ENCODE assay signal across 8 cellular contexts in the genomic region with DNA sequence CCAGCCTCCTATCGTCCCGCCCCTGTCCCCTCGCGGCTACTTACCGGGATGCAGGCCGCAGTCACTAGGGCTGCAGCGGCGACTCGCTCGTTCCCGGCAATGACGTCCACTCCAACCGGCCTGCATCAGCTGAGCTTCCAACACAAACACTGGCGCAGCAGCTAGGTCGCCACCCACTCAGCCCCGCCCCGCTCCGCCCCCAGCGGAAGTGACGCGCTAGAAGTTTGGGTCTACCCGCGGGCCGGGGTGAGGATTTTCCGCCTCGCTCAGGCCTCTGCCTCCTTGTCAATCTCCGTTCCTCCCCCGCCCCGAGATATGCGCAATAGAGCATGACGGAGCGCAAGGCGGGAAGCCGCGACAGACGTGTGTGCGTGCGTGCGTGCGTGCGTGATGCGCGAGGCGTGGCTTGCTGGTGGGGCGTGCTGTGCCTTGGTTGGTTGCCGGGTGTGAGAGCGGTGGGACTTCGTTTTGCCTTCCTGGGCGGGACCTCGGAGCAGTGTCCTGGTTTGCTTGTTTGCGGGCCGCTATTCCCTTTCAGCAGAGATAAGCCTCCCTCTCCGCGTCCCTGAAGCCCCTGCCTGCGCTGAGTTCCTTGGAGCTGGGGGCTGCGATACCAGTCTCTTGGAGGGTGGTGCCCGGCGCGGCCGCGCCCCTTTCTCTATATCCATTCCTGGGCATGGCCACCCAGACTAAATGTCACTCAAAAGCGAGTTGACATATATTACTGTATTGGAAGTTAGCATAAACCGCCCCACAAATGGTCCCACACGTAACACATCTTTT. TPM values are rescaled to one million over a fixed set of nuclear protein-coding genes. Genes with fewer than 3 reads are reported as not detected.
A peak's percentile ranks its signal among the peaks of the same experiment; 100 is the strongest.
DNase-seq lines count a peak whose midpoint lies in the region; TF ChIP-seq lines count a peak whose summit lies in the region.

A gene with protein sequence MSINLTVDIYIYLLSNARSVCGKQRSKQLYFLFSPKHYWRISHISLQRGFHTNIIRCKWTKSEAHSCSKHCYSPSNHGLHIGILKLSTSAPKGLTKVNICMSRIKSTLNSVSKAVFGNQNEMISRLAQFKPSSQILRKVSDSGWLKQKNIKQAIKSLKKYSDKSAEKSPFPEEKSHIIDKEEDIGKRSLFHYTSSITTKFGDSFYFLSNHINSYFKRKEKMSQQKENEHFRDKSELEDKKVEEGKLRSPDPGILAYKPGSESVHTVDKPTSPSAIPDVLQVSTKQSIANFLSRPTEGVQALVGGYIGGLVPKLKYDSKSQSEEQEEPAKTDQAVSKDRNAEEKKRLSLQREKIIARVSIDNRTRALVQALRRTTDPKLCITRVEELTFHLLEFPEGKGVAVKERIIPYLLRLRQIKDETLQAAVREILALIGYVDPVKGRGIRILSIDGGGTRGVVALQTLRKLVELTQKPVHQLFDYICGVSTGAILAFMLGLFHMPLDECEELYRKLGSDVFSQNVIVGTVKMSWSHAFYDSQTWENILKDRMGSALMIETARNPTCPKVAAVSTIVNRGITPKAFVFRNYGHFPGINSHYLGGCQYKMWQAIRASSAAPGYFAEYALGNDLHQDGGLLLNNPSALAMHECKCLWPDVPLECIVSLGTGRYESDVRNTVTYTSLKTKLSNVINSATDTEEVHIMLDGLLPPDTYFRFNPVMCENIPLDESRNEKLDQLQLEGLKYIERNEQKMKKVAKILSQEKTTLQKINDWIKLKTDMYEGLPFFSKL (minus strand): TSS at position 151 of the 783 bp plus-strand sequence. CDS start 10,644 bp downstream, outside the sequence.

- H3K27me3 ChIP-seq in HAP-1 (ENCODE audit: low read depth) (no peaks in the 10 kb centered on the region), MM.1S (replicated peaks; ENCODE audit: insufficient read depth, low read length) (no peaks in the 10 kb centered on the region)

- H4K20me1 ChIP-seq in MM.1S (ENCODE audit: insufficient read depth, low read length): no peaks in the 10 kb centered on the region

- TF ChIP-seq CTCF in MM.1S (IDR thresholded peaks at IDR 0.05; ENCODE audit: low read length): no peak
- no peak for TF ChIP-seq CTCF in fibroblast of the aortic adventitia (IDR thresholded peaks at IDR 0.05; ENCODE audit: insufficient read depth, low read length)
- no peak for TF ChIP-seq CTCF in nephron (IDR thresholded peaks at IDR 0.05; ENCODE audit: unreplicated experiment in 3 of 3)

- H3K27me3 Mint-ChIP-seq in nephron (ENCODE audit: low read depth): no peaks in the 10 kb centered on the region
- H3K27me3 Mint-ChIP-seq in stimulated activated naive CD8-positive, alpha-beta T cell treated with anti-CD3 and anti-CD28 coated beads, Interleukin-15, Interleukin-2, amounts not matched to agents 100 ng/mL and 50 ng/mL, for 24 hours: no peaks in the 10 kb centered on the region

- H3K4me3 ChIP-seq in HAP-1: peak within 1 kb of the TSS; percentile 82
- H3K4me3 ChIP-seq in MM.1S (ENCODE audit: low read length): peak within 1 kb of the TSS; percentile 75
- H3K4me3 ChIP-seq in fibroblast of the aortic adventitia (ENCODE audit: low read depth, low read length): peak within 1 kb of the TSS; percentile 91

- H3F3A ChIP-seq in MM.1S (ENCODE audit: insufficient read depth, low read length): peaks cover 13% of the 10 kb centered on the region

- peaks cover 32% of the 10 kb centered on the region for H3K4me1 ChIP-seq in ES-I3 (ENCODE audit: insufficient read depth, low read length)
- H3K4me1 ChIP-seq in HAP-1: peaks cover 46% of the 10 kb centered on the region
- H3K4me1 ChIP-seq in MM.1S (ENCODE audit: low read length): peaks cover 18% of the 10 kb centered on the region

- peak; percentile 98 to 100 for DNase-seq in HAP-1 (ENCODE audit: low spot score in 2 of 2)
- peak; percentile 100 for DNase-seq in MM.1S
- peak; percentile 80 for DNase-seq in SIG-M5 (lab: John Stamatoyannopoulos, UW)
- peak; percentile 99 for DNase-seq in activated gamma-delta T cell (lab: John Stamatoyannopoulos, UW)
- peak; percentile 99 for DNase-seq in fibroblast of the aortic adventitia (ENCODE audit: low read depth)

- H3K9ac ChIP-seq in ES-I3 (ENCODE audit: low read depth, low read length) (peak within 1 kb of the TSS; percentile 67), MM.1S (ENCODE audit: low read length) (peak within 1 kb of the TSS; percentile 88)

- H3K9me3 ChIP-seq in ES-I3 (ENCODE audit: control insufficient read depth, insufficient read depth, low read length) (no peaks in the 10 kb centered on the region), HAP-1 (no peaks in the 10 kb centered on the region), MM.1S (replicated peaks; ENCODE audit: insufficient read depth, low read length) (no peaks in the 10 kb centered on the region)

- H3K9me3 Mint-ChIP-seq in nephron: no peaks in the 10 kb centered on the region
- no peaks in the 10 kb centered on the region for H3K9me3 Mint-ChIP-seq in stimulated activated naive CD8-positive, alpha-beta T cell treated with anti-CD3 and anti-CD28 coated beads, Interleukin-15, Interleukin-2, amounts not matched to agents 100 ng/mL and 50 ng/mL, for 24 hours

- H3K36me3 Mint-ChIP-seq in nephron (ENCODE audit: low read depth): no peaks in the 10 kb centered on the region
- peaks cover 10% of the 10 kb centered on the region for H3K36me3 Mint-ChIP-seq in stimulated activated naive CD8-positive, alpha-beta T cell treated with anti-CD3 and anti-CD28 coated beads, Interleukin-15, Interleukin-2, amounts not matched to agents 100 ng/mL and 50 ng/mL, for 24 hours (ENCODE audit: low read depth)

- peak within 1 kb of the TSS; percentile 87 for H3K27ac ChIP-seq in MM.1S (ENCODE audit: low read length)

- H3K4me3 Mint-ChIP-seq in nephron: peak within 1 kb of the TSS; percentile 85 to 93 (median 88)
- peak within 1 kb of the TSS; percentile 99 for H3K4me3 Mint-ChIP-seq in stimulated activated naive CD8-positive, alpha-beta T cell treated with anti-CD3 and anti-CD28 coated beads, Interleukin-15, Interleukin-2, amounts not matched to agents 100 ng/mL and 50 ng/mL, for 24 hours

- peaks cover 40% of the 10 kb centered on the region for H3K79me2 ChIP-seq in MM.1S (ENCODE audit: low read length)

- H3K4me2 ChIP-seq in MM.1S (ENCODE audit: low read depth, low read length): peak within 1 kb of the TSS; percentile 78

- peak within 1 kb of the TSS; percentile 80 to 94 (median 92) for H3K27ac Mint-ChIP-seq in nephron
- H3K27ac Mint-ChIP-seq in stimulated activated naive CD8-positive, alpha-beta T cell treated with anti-CD3 and anti-CD28 coated beads, Interleukin-15, Interleukin-2, amounts not matched to agents 100 ng/mL and 50 ng/mL, for 24 hours: peak within 1 kb of the TSS; percentile 98

- H3K36me3 ChIP-seq in ES-I3 (ENCODE audit: insufficient read depth, low read length) (no peaks in the 10 kb centered on the region), HAP-1 (replicated peaks) (no peaks in the 10 kb centered on the region), MM.1S (replicated peaks; ENCODE audit: insufficient read depth, low read length) (no peaks in the 10 kb centered on the region)

- in situ Hi-C loops in HAP-1 (cut with MboI; ENCODE audit: low sequenced_read_pairs): no loop called here

- H3K4me1 Mint-ChIP-seq in nephron: peaks cover 29% of the 10 kb centered on the region
- peaks cover 59% of the 10 kb centered on the region for H3K4me1 Mint-ChIP-seq in stimulated activated naive CD8-positive, alpha-beta T cell treated with anti-CD3 and anti-CD28 coated beads, Interleukin-15, Interleukin-2, amounts not matched to agents 100 ng/mL and 50 ng/mL, for 24 hours (ENCODE audit: low read depth)

- no peaks in the 10 kb centered on the region for H3K9me2 ChIP-seq in MM.1S (replicated peaks; ENCODE audit: insufficient read depth, low read length)

- peak within 1 kb of the TSS; percentile 65 for H2AFZ ChIP-seq in MM.1S (ENCODE audit: low read length)

RNA-seq across cellular contexts. Expression of the gene that starts here (rescaled TPM):
- total RNA-seq in fibroblast of the aortic adventitia (ENCODE audit: low replicate concordance): 37.4 and 48.1 TPM in 2 replicates

Comparison
In these comparisons a context has a peak if more than half of its experiments do, and no peak if none do; other contexts are left out.
1. Peak in every context shown above with its lines: DNase-seq, H3K4me3 ChIP-seq and H3K27ac ChIP-seq.